8 cellular contexts compared by ENCODE assay signal in the genomic region with DNA sequence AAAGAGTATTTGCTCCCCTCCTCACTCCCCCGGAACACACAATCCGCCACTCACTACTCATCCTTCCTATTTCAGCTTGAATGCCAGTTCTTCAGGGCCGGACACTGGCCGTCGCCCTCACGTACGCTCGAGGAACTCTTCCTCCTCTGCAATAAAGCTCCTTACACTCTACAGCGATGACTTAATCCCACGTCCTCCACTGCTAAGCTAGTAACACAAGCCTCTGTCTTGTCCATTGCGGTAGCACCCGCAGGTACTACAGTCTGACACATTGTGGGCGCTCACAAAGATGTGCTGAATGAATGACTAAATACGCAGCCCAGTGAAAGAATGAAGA. TPM values are rescaled to one million over a fixed set of nuclear protein-coding genes. Genes with fewer than 3 reads are reported as not detected.
DNase-seq lines count a peak whose midpoint lies in the region; ATAC-seq and TF ChIP-seq lines count a peak whose summit lies in the region.

No MANE protein-coding gene starts in this region.

- peaks cover 18% of the 10 kb centered on the region for H3K27me3 Mint-ChIP-seq in activated naive CD4-positive, alpha-beta T cell treated with anti-CD3 and anti-CD28 coated beads, Interleukin-2, amount 50 U/mL, for 24 hours
- peaks cover 68% of the 10 kb centered on the region for H3K27me3 Mint-ChIP-seq in activated naive CD8-positive, alpha-beta T cell treated with anti-CD3 and anti-CD28 coated beads for 36 hours
- peaks cover 34% of the 10 kb centered on the region for H3K27me3 Mint-ChIP-seq in type B pancreatic cell

- TF ChIP-seq CTCF in type B pancreatic cell (conservative IDR thresholded peaks at IDR 0.05) = no peak

- peaks cover 4% of the 10 kb centered on the region for H3K36me3 Mint-ChIP-seq in activated naive CD4-positive, alpha-beta T cell treated with anti-CD3 and anti-CD28 coated beads, Interleukin-2, amount 50 U/mL, for 24 hours
- H3K36me3 Mint-ChIP-seq in activated naive CD8-positive, alpha-beta T cell treated with anti-CD3 and anti-CD28 coated beads for 36 hours = no peaks in the 10 kb centered on the region
- H3K36me3 Mint-ChIP-seq in type B pancreatic cell = no peaks in the 10 kb centered on the region

- H3K27ac Mint-ChIP-seq in activated naive CD4-positive, alpha-beta T cell treated with anti-CD3 and anti-CD28 coated beads, Interleukin-2, amount 50 U/mL, for 24 hours = peak overlapping the region; percentile 52
- H3K27ac Mint-ChIP-seq in activated naive CD8-positive, alpha-beta T cell treated with anti-CD3 and anti-CD28 coated beads for 36 hours = no peak overlapping the region
- H3K27ac Mint-ChIP-seq in type B pancreatic cell = peak overlapping the region; percentile 4

- DNase-seq in activated naive CD4-positive, alpha-beta T cell treated with anti-CD3 and anti-CD28 coated beads, Interleukin-2, amount 50 U/mL, for 16 hours = no peak
- no peak for DNase-seq in activated naive CD8-positive, alpha-beta T cell treated with anti-CD3 and anti-CD28 coated beads for 36 hours
- DNase-seq in left colon (peak in 1 of 2 donors; percentile 35), type B pancreatic cell (ENCODE audit: extremely low spot score, unreplicated experiment) (no peak)

- H3K4me3 Mint-ChIP-seq in activated naive CD4-positive, alpha-beta T cell treated with anti-CD3 and anti-CD28 coated beads, Interleukin-2, amount 50 U/mL, for 24 hours = peak overlapping the region; percentile 81
- peak overlapping the region; percentile 67 for H3K4me3 Mint-ChIP-seq in activated naive CD8-positive, alpha-beta T cell treated with anti-CD3 and anti-CD28 coated beads for 36 hours
- H3K4me3 Mint-ChIP-seq in type B pancreatic cell = peak overlapping the region; percentile 95

- peak; percentile 17 for ATAC-seq in left colon
- ATAC-seq in HG03159 (IDR thresholded peaks at IDR 0.05; ENCODE audit: unreplicated experiment) = no peak
- ATAC-seq in GM19452 (IDR thresholded peaks at IDR 0.05; ENCODE audit: unreplicated experiment) = no peak
- no peak for ATAC-seq in GM19023 (IDR thresholded peaks at IDR 0.05; ENCODE audit: unreplicated experiment)

- peaks cover 43% of the 10 kb centered on the region for H3K4me1 Mint-ChIP-seq in activated naive CD4-positive, alpha-beta T cell treated with anti-CD3 and anti-CD28 coated beads, Interleukin-2, amount 50 U/mL, for 24 hours
- H3K4me1 Mint-ChIP-seq in activated naive CD8-positive, alpha-beta T cell treated with anti-CD3 and anti-CD28 coated beads for 36 hours = peaks cover 24% of the 10 kb centered on the region
- H3K4me1 Mint-ChIP-seq in type B pancreatic cell (ENCODE audit: unreplicated experiment) = peaks cover 45% of the 10 kb centered on the region

- intact Hi-C loops in left colon (cut with DNase I, micrococcal nuclease) = no loop called here

- H3K9me3 Mint-ChIP-seq in activated naive CD4-positive, alpha-beta T cell treated with anti-CD3 and anti-CD28 coated beads, Interleukin-2, amount 50 U/mL, for 24 hours = no peaks in the 10 kb centered on the region
- H3K9me3 Mint-ChIP-seq in activated naive CD8-positive, alpha-beta T cell treated with anti-CD3 and anti-CD28 coated beads for 36 hours = no peaks in the 10 kb centered on the region
- no peaks in the 10 kb centered on the region for H3K9me3 Mint-ChIP-seq in type B pancreatic cell

RNA-seq across cellular contexts. Expression of gene EPHB3, which starts 0.6 kb away (rescaled TPM):
- under 1 TPM; 0.04 to 0.16 TPM for total RNA-seq in activated naive CD8-positive, alpha-beta T cell treated with anti-CD3 and anti-CD28 coated beads for 36 hours
- total RNA-seq in left colon (10 to 100 TPM; 29.2 to 32.9 TPM), type B pancreatic cell (ENCODE audit: low replicate concordance) (57.7 and 65.0 TPM in 2 replicates)

Comparison
In these comparisons a context has a peak if more than half of its experiments do, and no peak if none do; other contexts are left out.
1. RNA of gene EPHB3, which starts 0.6 kb away (total RNA-seq): 57.7 to 65.0 TPM in type B pancreatic cell and 29.2 to 32.9 TPM in left colon; 0.04 to 0.16 TPM in activated naive CD8-positive, alpha-beta T cell treated with anti-CD3 and anti-CD28 coated beads for 36 hours; every median in the first group is over 10 times any median in the second.
2. Peak in every context shown above with its lines, with median percentiles within 50 percentile points of each other: H3K4me3 Mint-ChIP-seq.